Comparison of ENCODE assay signal across 22 cellular contexts in genomic region chr15:64144192-64144564, GRCh38. TPM values are rescaled to one million over a fixed set of nuclear protein-coding genes. Genes with fewer than 3 reads are reported as not detected.
DNase-seq lines count a peak whose midpoint lies in the region; ATAC-seq, FAIRE-seq and TF ChIP-seq lines count a peak whose summit lies in the region.
"Had no signal": no experiment of that assay in that cellular context is flagged by ENCODE, and none has a peak within 500 bp of the region (broad histone marks: within the 10 kb centered on the region; RNA-seq: fewer than 3 reads in every experiment).

No MANE protein-coding gene starts in this region.

- no peak overlapping the region for H3K9ac ChIP-seq in HepG2 (ENCODE audit: insufficient read depth, low read depth, low read length)

- BruUV-seq in HepG2 (replicated peaks; lab: Mats Ljungman, UMichigan), result no TSS peak

- peaks cover 11 to 22% (median 17%) of the 10 kb centered on the region in 3 donors for H3K4me1 Mint-ChIP-seq in IgD-negative memory B cell
- H3K4me1 Mint-ChIP-seq: CD14-positive monocyte had no signal

- H3K4me3 ChIP-seq in HepG2 (replicated peaks in 1 of 3; ENCODE audit: insufficient read depth in 1 of 3, low read depth in 2 of 3, low read length in 3 of 3) (no peak overlapping the region), testis (no peak overlapping the region)
- H3K4me3 ChIP-seq: cardiac muscle cell, lung, prostate gland had no signal

- TF ChIP-seq EP300 in HepG2 (IDR thresholded peaks at IDR 0.05; ENCODE audit: low read depth in 2 of 2, low read length in 2 of 2) (no peak), HepG2 (CRISPR knock-in tag; IDR thresholded peaks at IDR 0.05; ENCODE audit: borderline replicate concordance) (no peak)

- H2AFZ ChIP-seq in HepG2 (ENCODE audit: low read length), result no peak overlapping the region

- H3K27ac ChIP-seq in HepG2 (ENCODE audit: extremely low read length, insufficient read depth, low read length) (no peak overlapping the region), testis (no peak overlapping the region)
- H3K27ac ChIP-seq: cardiac muscle cell, prostate gland had no signal

- TF ChIP-seq CTCF in HepG2 (CRISPR knock-in tag; IDR thresholded peaks at IDR 0.05), result no peak
- no peak for TF ChIP-seq CTCF in testis (IDR thresholded peaks at IDR 0.05)

- H3K27me3 Mint-ChIP-seq in IgD-negative memory B cell, result no peaks in the 10 kb centered on the region
- H3K27me3 Mint-ChIP-seq: naive thymus-derived CD8-positive, alpha-beta T cell had no signal

- TF ChIP-seq POLR2A in HepG2 (IDR thresholded peaks at IDR 0.05; ENCODE audit: insufficient read depth in 1 of 2, low read depth in 2 of 2, low read length in 2 of 2) (no peak), testis (IDR thresholded peaks at IDR 0.05) (no peak)

- CTCF ChIA-PET in HepG2 (lab: Yijun Ruan, JAX; ENCODE audit: low intra/inter-chr PET ratio, low total read pairs), result no interaction called here

- no peak overlapping the region for H3K4me2 ChIP-seq in HepG2 (ENCODE audit: low read depth, low read length)

- in situ Hi-C loops in HepG2 (cut with HindIII; ENCODE audit: extremely low pct_ligation_motif_present, low pct_unique_long_range_greater_than_20kb), result no loop called here

- H3K27ac Mint-ChIP-seq in IgD-negative memory B cell, result peak overlapping the region; percentile 84 to 96 (median 90)
- H3K27ac Mint-ChIP-seq: T-helper 2 cell treated with Interferon-gamma antibody and Interleukin-4, amounts not matched to agents 5 μg/mL and 100 μg/mL, for 36 hours had no signal

- DNase-seq in activated effector memory CD4-positive, alpha-beta T cell treated with anti-CD3 and anti-CD28 coated beads, Interleukin-2, amount 50 U/mL, for 16 hours, result peak; percentile 55
- no peak for DNase-seq in activated effector memory CD4-positive, alpha-beta T cell treated with Interleukin-2 at 50 U/mL for 16 hours
- DNase-seq in HepG2 (ENCODE audit: low spot score), result no peak
- DNase-seq in testis, result peak; percentile 7
- DNase-seq in NCI-H2107 (lab: John Stamatoyannopoulos, UW), result no peak
- no peak for DNase-seq in GM19239 (ENCODE audit: insufficient read length, low spot score)
- DNase-seq: 8988T; activated CD4-positive, CD25-positive, alpha-beta regulatory T cell; activated CD8-positive, alpha-beta memory T cell treated with anti-CD3 and anti-CD28 coated beads for 24 hours; effector CD8-positive, alpha-beta T cell; naive thymus-derived CD8-positive, alpha-beta T cell; NCI-H1694 treated with DMSO at 0.1 percent for 48 hours; NCI-H446 treated with DMSO at 0.1 percent for 48 hours; SIG-M5; trophoblast cell had no signal

- no peaks in the 10 kb centered on the region for H4K20me1 ChIP-seq in HepG2 (ENCODE audit: insufficient read depth, low read length)

- ATAC-seq in HepG2 (no peak), HG03378 (IDR thresholded peaks at IDR 0.05; ENCODE audit: unreplicated experiment) (no peak)
- ATAC-seq: naive thymus-derived CD8-positive, alpha-beta T cell had no signal

- H3K36me3 Mint-ChIP-seq in IgD-negative memory B cell, result no peaks in the 10 kb centered on the region

- H3K9me3 ChIP-seq in HepG2 (ENCODE audit: low read length) (no peaks in the 10 kb centered on the region), testis (no peaks in the 10 kb centered on the region)
- H3K9me3 ChIP-seq: prostate gland had no signal

- H3K27me3 ChIP-seq in HepG2 (ENCODE audit: control insufficient read depth in 1 of 2, insufficient read depth in 2 of 2, low read length in 2 of 2) (no peaks in the 10 kb centered on the region), testis (no peaks in the 10 kb centered on the region)
- H3K27me3 ChIP-seq: cardiac muscle cell had no signal

- FAIRE-seq in HepG2 (lab: Jason Lieb, UNC) (no peak), GM19239 (lab: Jason Lieb, UNC) (no peak)

- intact Hi-C loops in HepG2 (cut with micrococcal nuclease; ENCODE audit: unreplicated experiment) (no loop called here), testis (cut with DNase I; ENCODE audit: low total_unique reads) (no loop called here)

- H3K4me1 ChIP-seq in HepG2 (ENCODE audit: insufficient read depth, low read length) (peaks cover 54% of the 10 kb centered on the region), testis (no peaks in the 10 kb centered on the region)
- H3K4me1 ChIP-seq: prostate gland had no signal

- H3K36me3 ChIP-seq in HepG2 (replicated peaks in 1 of 2; ENCODE audit: control insufficient read depth in 1 of 2, insufficient read depth in 2 of 2, low read length in 2 of 2) (peaks cover 14 to 20% of the 10 kb centered on the region in 2 experiments; a peak in 4 of 5 replicates), testis (ENCODE audit: low read depth, missing control alignments) (no peaks in the 10 kb centered on the region)
- H3K36me3 ChIP-seq: prostate gland had no signal

- WGBS in HepG2 (ENCODE audit: low lambda C conversion rate), result 92% methylated on average over 8 of the region's 8 CpGs
- WGBS in testis, 2 donors, result 80 to 84% methylated on average over 8 of the region's 8 CpGs

- no peaks in the 10 kb centered on the region for H3K79me2 ChIP-seq in HepG2 (ENCODE audit: insufficient read depth, low read length)

- no peaks in the 10 kb centered on the region for H3K9me3 Mint-ChIP-seq in IgD-negative memory B cell
- H3K9me3 Mint-ChIP-seq: CD14-positive monocyte; naive thymus-derived CD8-positive, alpha-beta T cell; T-helper 2 cell treated with Interferon-gamma antibody and Interleukin-4, amounts not matched to agents 5 μg/mL and 100 μg/mL, for 36 hours had no signal

- peak overlapping the region; percentile 36 to 91 (median 64) for H3K4me3 Mint-ChIP-seq in IgD-negative memory B cell
- H3K4me3 Mint-ChIP-seq: CD14-positive monocyte; naive thymus-derived CD8-positive, alpha-beta T cell; T-helper 2 cell treated with Interferon-gamma antibody and Interleukin-4, amounts not matched to agents 5 μg/mL and 100 μg/mL, for 36 hours had no signal

- POLR2A ChIA-PET in HepG2 (lab: Yijun Ruan, JAX), result no interaction called here

- TF ChIP-seq RAD21 in HepG2 (CRISPR knock-in tag; IDR thresholded peaks at IDR 0.05), result no peak

RNA-seq across cellular contexts. Expression of gene SNX22, which starts 7.4 kb away (rescaled TPM):
- 55.3 TPM for polyA plus RNA-seq in IgD-negative memory B cell
- 3.1 and 5.5 TPM in 2 replicates for total RNA-seq in HepG2 (2016; rRNA removed; fragmentation: Illumina TruSeq; extraction: Trizol)
- 1.2 TPM in 2 replicates for total RNA-seq in HepG2 (2016; cell fraction: cytosol; rRNA removed; fragmentation: Illumina TruSeq; extraction: Trizol; ENCODE audit: low read depth)
- 3.8 and 4.8 TPM in 2 replicates for total RNA-seq in HepG2 (2016; cell fraction: insoluble cytoplasmic fraction; rRNA removed; fragmentation: Illumina TruSeq; extraction: Trizol)
- 1.7 and 2.0 TPM in 2 replicates for total RNA-seq in HepG2 (2016; cell fraction: membrane; rRNA removed; fragmentation: Illumina TruSeq; extraction: Trizol)
- total RNA-seq in HepG2 (2016; cell fraction: nucleus; rRNA removed; fragmentation: Illumina TruSeq; extraction: Trizol), result 5.3 and 5.7 TPM in 2 replicates
- polyA plus RNA-seq in HepG2 (2011; rRNA removed), result 2.3 and 2.4 TPM in 2 replicates
- 1.00 and 1.3 TPM in 2 replicates for polyA plus RNA-seq in HepG2 (2011; cell fraction: cytosol; rRNA removed)
- 10.3 and 12.4 TPM in 2 replicates for polyA plus RNA-seq in HepG2 (2011; cell fraction: nucleus; rRNA removed)
- 2.3 and 2.6 TPM in 2 replicates for polyA plus RNA-seq in HepG2 (2012)
- 1.4 TPM in 2 replicates for polyA plus RNA-seq in HepG2 (2016; cell fraction: cytosol; fragmentation: Illumina TruSeq; extraction: Trizol; ENCODE audit: low read depth)
- polyA plus RNA-seq in HepG2 (2016; cell fraction: insoluble cytoplasmic fraction; fragmentation: Illumina TruSeq; extraction: Trizol; ENCODE audit: low read depth), result 3.3 and 4.2 TPM in 2 replicates
- 1.9 and 2.2 TPM in 2 replicates for polyA plus RNA-seq in HepG2 (2016; cell fraction: membrane; fragmentation: Illumina TruSeq; extraction: Trizol; ENCODE audit: low read depth)
- 11.9 and 12.0 TPM in 2 replicates for polyA plus RNA-seq in HepG2 (2016; cell fraction: nucleus; fragmentation: Illumina TruSeq; extraction: Trizol; ENCODE audit: insufficient read depth, low read depth)
- polyA minus RNA-seq in HepG2 (2011; rRNA and poly(A)+ RNA removed; ENCODE audit: low replicate concordance), result 0.68 and 5.4 TPM in 2 replicates
- 0.40 and 1.1 TPM in 2 replicates for polyA minus RNA-seq in HepG2 (2011; cell fraction: cytosol; rRNA and poly(A)+ RNA removed)
- polyA minus RNA-seq in HepG2 (2011; cell fraction: nucleus; rRNA and poly(A)+ RNA removed), result 7.0 TPM in 2 replicates
- total RNA-seq in testis, result 1 to 10 TPM; 2.0 TPM
- polyA plus RNA-seq in testis (ENCODE audit: insufficient read depth, low read depth, low replicate concordance), result 1.9 TPM

RNA-seq across cellular contexts. Expression of gene PPIB, which starts 18.6 kb away (rescaled TPM):
- polyA plus RNA-seq in IgD-negative memory B cell (591 TPM), HepG2 (2011; rRNA removed) (720 and 780 TPM in 2 replicates), testis (ENCODE audit: insufficient read depth, low read depth, low replicate concordance) (288 TPM)
- total RNA-seq in HepG2 (2016; rRNA removed; fragmentation: Illumina TruSeq; extraction: Trizol) (476 and 882 TPM in 2 replicates), testis (100 to 1,000 TPM; 202 to 302 TPM)
- total RNA-seq in HepG2 (2016; cell fraction: cytosol; rRNA removed; fragmentation: Illumina TruSeq; extraction: Trizol; ENCODE audit: low read depth), result 310 and 329 TPM in 2 replicates
- total RNA-seq in HepG2 (2016; cell fraction: insoluble cytoplasmic fraction; rRNA removed; fragmentation: Illumina TruSeq; extraction: Trizol), result 469 and 893 TPM in 2 replicates
- 263 and 284 TPM in 2 replicates for total RNA-seq in HepG2 (2016; cell fraction: membrane; rRNA removed; fragmentation: Illumina TruSeq; extraction: Trizol)
- total RNA-seq in HepG2 (2016; cell fraction: nucleus; rRNA removed; fragmentation: Illumina TruSeq; extraction: Trizol), result 653 and 716 TPM in 2 replicates
- 860 and 980 TPM in 2 replicates for polyA plus RNA-seq in HepG2 (2011; cell fraction: cytosol; rRNA removed)
- 242 and 249 TPM in 2 replicates for polyA plus RNA-seq in HepG2 (2011; cell fraction: nucleus; rRNA removed)
- polyA plus RNA-seq in HepG2 (2012), result 536 and 675 TPM in 2 replicates
- polyA plus RNA-seq in HepG2 (2016; cell fraction: cytosol; fragmentation: Illumina TruSeq; extraction: Trizol; ENCODE audit: low read depth), result 356 and 376 TPM in 2 replicates
- 548 and 588 TPM in 2 replicates for polyA plus RNA-seq in HepG2 (2016; cell fraction: insoluble cytoplasmic fraction; fragmentation: Illumina TruSeq; extraction: Trizol; ENCODE audit: low read depth)
- 269 and 288 TPM in 2 replicates for polyA plus RNA-seq in HepG2 (2016; cell fraction: membrane; fragmentation: Illumina TruSeq; extraction: Trizol; ENCODE audit: low read depth)
- 1,346 and 1,446 TPM in 2 replicates for polyA plus RNA-seq in HepG2 (2016; cell fraction: nucleus; fragmentation: Illumina TruSeq; extraction: Trizol; ENCODE audit: insufficient read depth, low read depth)
- polyA minus RNA-seq in HepG2 (2011; rRNA and poly(A)+ RNA removed; ENCODE audit: low replicate concordance), result 378 and 425 TPM in 2 replicates
- 221 and 246 TPM in 2 replicates for polyA minus RNA-seq in HepG2 (2011; cell fraction: cytosol; rRNA and poly(A)+ RNA removed)
- 88.7 and 104 TPM in 2 replicates for polyA minus RNA-seq in HepG2 (2011; cell fraction: nucleus; rRNA and poly(A)+ RNA removed)

RNA-seq across cellular contexts. Expression of gene SNX1, which starts 48.4 kb away (rescaled TPM):
- 59.6 TPM for polyA plus RNA-seq in IgD-negative memory B cell
- total RNA-seq in HepG2 (2016; rRNA removed; fragmentation: Illumina TruSeq; extraction: Trizol), result 29.3 and 58.2 TPM in 2 replicates
- total RNA-seq in HepG2 (2016; cell fraction: cytosol; rRNA removed; fragmentation: Illumina TruSeq; extraction: Trizol; ENCODE audit: low read depth), result 12.4 and 14.5 TPM in 2 replicates
- total RNA-seq in HepG2 (2016; cell fraction: insoluble cytoplasmic fraction; rRNA removed; fragmentation: Illumina TruSeq; extraction: Trizol), result 28.7 and 54.5 TPM in 2 replicates
- 20.0 and 22.0 TPM in 2 replicates for total RNA-seq in HepG2 (2016; cell fraction: membrane; rRNA removed; fragmentation: Illumina TruSeq; extraction: Trizol)
- 37.1 and 41.6 TPM in 2 replicates for total RNA-seq in HepG2 (2016; cell fraction: nucleus; rRNA removed; fragmentation: Illumina TruSeq; extraction: Trizol)
- polyA plus RNA-seq in HepG2 (2011; rRNA removed), result 60.1 and 63.5 TPM in 2 replicates
- polyA plus RNA-seq in HepG2 (2011; cell fraction: cytosol; rRNA removed), result 48.1 and 49.3 TPM in 2 replicates
- 116 and 118 TPM in 2 replicates for polyA plus RNA-seq in HepG2 (2011; cell fraction: nucleus; rRNA removed)
- 46.7 and 52.1 TPM in 2 replicates for polyA plus RNA-seq in HepG2 (2012)
- polyA plus RNA-seq in HepG2 (2016; cell fraction: cytosol; fragmentation: Illumina TruSeq; extraction: Trizol; ENCODE audit: low read depth), result 14.2 and 16.4 TPM in 2 replicates
- polyA plus RNA-seq in HepG2 (2016; cell fraction: insoluble cytoplasmic fraction; fragmentation: Illumina TruSeq; extraction: Trizol; ENCODE audit: low read depth), result 117 and 119 TPM in 2 replicates
- polyA plus RNA-seq in HepG2 (2016; cell fraction: membrane; fragmentation: Illumina TruSeq; extraction: Trizol; ENCODE audit: low read depth), result 22.7 and 27.4 TPM in 2 replicates
- 118 and 124 TPM in 2 replicates for polyA plus RNA-seq in HepG2 (2016; cell fraction: nucleus; fragmentation: Illumina TruSeq; extraction: Trizol; ENCODE audit: insufficient read depth, low read depth)
- polyA minus RNA-seq in HepG2 (2011; rRNA and poly(A)+ RNA removed; ENCODE audit: low replicate concordance), result 89.7 and 117 TPM in 2 replicates
- polyA minus RNA-seq in HepG2 (2011; cell fraction: cytosol; rRNA and poly(A)+ RNA removed), result 36.7 and 43.3 TPM in 2 replicates
- polyA minus RNA-seq in HepG2 (2011; cell fraction: nucleus; rRNA and poly(A)+ RNA removed), result 56.4 and 70.6 TPM in 2 replicates
- 10 to 100 TPM; 79.1 to 86.0 TPM for total RNA-seq in testis
- polyA plus RNA-seq in testis (ENCODE audit: insufficient read depth, low read depth, low replicate concordance), result 93.1 TPM

RNA-seq across cellular contexts. Expression of gene CIAO2A, which starts 50.5 kb away (rescaled TPM):
- polyA plus RNA-seq in IgD-negative memory B cell (218 TPM), HepG2 (2011; rRNA removed) (60.7 and 83.0 TPM in 2 replicates), testis (ENCODE audit: insufficient read depth, low read depth, low replicate concordance) (33.7 TPM)
- total RNA-seq in HepG2 (2016; rRNA removed; fragmentation: Illumina TruSeq; extraction: Trizol) (100 and 114 TPM in 2 replicates), testis (10 to 100 TPM; 36.1 to 36.8 TPM)
- total RNA-seq in HepG2 (2016; cell fraction: cytosol; rRNA removed; fragmentation: Illumina TruSeq; extraction: Trizol; ENCODE audit: low read depth), result 117 and 120 TPM in 2 replicates
- total RNA-seq in HepG2 (2016; cell fraction: insoluble cytoplasmic fraction; rRNA removed; fragmentation: Illumina TruSeq; extraction: Trizol), result 104 and 128 TPM in 2 replicates
- total RNA-seq in HepG2 (2016; cell fraction: membrane; rRNA removed; fragmentation: Illumina TruSeq; extraction: Trizol), result 188 and 189 TPM in 2 replicates
- 45.9 and 47.2 TPM in 2 replicates for total RNA-seq in HepG2 (2016; cell fraction: nucleus; rRNA removed; fragmentation: Illumina TruSeq; extraction: Trizol)
- 47.8 and 57.9 TPM in 2 replicates for polyA plus RNA-seq in HepG2 (2011; cell fraction: cytosol; rRNA removed)
- 10.1 and 17.2 TPM in 2 replicates for polyA plus RNA-seq in HepG2 (2011; cell fraction: nucleus; rRNA removed)
- polyA plus RNA-seq in HepG2 (2012), result 66.7 and 86.2 TPM in 2 replicates
- 136 and 156 TPM in 2 replicates for polyA plus RNA-seq in HepG2 (2016; cell fraction: cytosol; fragmentation: Illumina TruSeq; extraction: Trizol; ENCODE audit: low read depth)
- polyA plus RNA-seq in HepG2 (2016; cell fraction: insoluble cytoplasmic fraction; fragmentation: Illumina TruSeq; extraction: Trizol; ENCODE audit: low read depth), result 144 and 157 TPM in 2 replicates
- polyA plus RNA-seq in HepG2 (2016; cell fraction: membrane; fragmentation: Illumina TruSeq; extraction: Trizol; ENCODE audit: low read depth), result 185 and 196 TPM in 2 replicates
- 78.4 and 88.1 TPM in 2 replicates for polyA plus RNA-seq in HepG2 (2016; cell fraction: nucleus; fragmentation: Illumina TruSeq; extraction: Trizol; ENCODE audit: insufficient read depth, low read depth)
- polyA minus RNA-seq in HepG2 (2011; rRNA and poly(A)+ RNA removed; ENCODE audit: low replicate concordance), result 5.8 and 12.6 TPM in 2 replicates
- 13.1 and 13.5 TPM in 2 replicates for polyA minus RNA-seq in HepG2 (2011; cell fraction: cytosol; rRNA and poly(A)+ RNA removed)
- polyA minus RNA-seq in HepG2 (2011; cell fraction: nucleus; rRNA and poly(A)+ RNA removed), result 11.3 and 13.7 TPM in 2 replicates

Comparison
In these comparisons a context has a peak if more than half of its experiments do, and no peak if none do; other contexts are left out.
1. DNase-seq: peak in activated effector memory CD4-positive, alpha-beta T cell treated with anti-CD3 and anti-CD28 coated beads, Interleukin-2, amount 50 U/mL, for 16 hours (single experiment) and testis (single experiment); none in activated effector memory CD4-positive, alpha-beta T cell treated with Interleukin-2 at 50 U/mL for 16 hours (single experiment), HepG2 (single experiment), NCI-H2107 (single experiment) and GM19239 (single experiment).